21 cellular contexts compared by ENCODE assay signal in the genomic region with DNA sequence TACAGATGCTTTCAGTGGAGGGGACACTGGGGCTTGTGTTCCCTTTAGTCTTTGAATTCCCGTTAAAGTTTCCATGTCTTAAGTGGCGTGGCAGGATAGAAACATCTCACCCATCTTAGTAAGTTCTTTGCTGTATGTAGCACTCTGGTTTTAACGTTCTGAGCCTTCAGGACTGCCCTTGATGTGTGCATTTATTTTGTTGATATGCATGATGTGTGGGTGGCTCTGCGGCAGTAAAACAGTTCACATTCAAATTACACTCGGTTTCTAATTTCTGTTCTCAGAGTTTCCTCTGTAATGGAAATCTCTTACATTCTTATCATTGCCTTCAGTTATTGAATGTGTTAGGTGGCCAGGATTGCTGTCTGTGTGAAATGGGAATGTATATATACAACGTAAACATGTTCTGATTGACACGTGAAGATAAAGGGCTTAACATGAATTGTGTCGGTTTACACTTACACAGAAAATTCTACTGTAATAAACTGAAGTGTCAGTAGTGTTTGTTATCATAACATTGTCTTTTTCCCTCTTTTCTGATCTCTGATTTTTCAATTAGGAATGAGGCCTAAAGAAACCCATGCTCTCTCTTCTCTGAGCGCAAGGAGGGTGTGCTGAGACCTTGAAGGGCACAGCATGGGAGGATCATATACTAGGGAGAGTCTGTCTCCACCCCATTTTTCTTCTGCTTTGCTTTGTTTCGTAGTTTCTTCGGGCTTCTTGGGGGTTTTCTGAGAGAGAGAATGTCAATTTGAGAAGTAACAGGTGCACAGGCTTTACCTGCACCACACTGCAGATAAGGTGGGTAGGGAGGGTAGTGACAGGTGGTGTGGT. TPM values are rescaled to one million over a fixed set of nuclear protein-coding genes. Genes with fewer than 3 reads are reported as not detected.
A peak's percentile ranks its signal among the peaks of the same experiment; 100 is the strongest.
DNase-seq lines count a peak whose midpoint lies in the region; ATAC-seq and TF ChIP-seq lines count a peak whose summit lies in the region.
"Had no signal": no experiment of that assay in that cellular context is flagged by ENCODE, and none has a peak within 500 bp of the region (broad histone marks: within the 10 kb centered on the region; RNA-seq: fewer than 3 reads in every experiment).

No MANE protein-coding gene starts in this region.

- DNase-seq in A673 (ENCODE audit: low spot score), result no peak
- DNase-seq in CD4-positive, CD25-positive, alpha-beta regulatory T cell, result no peak
- no peak for DNase-seq in left colon
- DNase-seq in HUDEP-2 (lab: John Stamatoyannopoulos, UW; ENCODE audit: unreplicated experiment in 76 of 76), result no peak
- no peak for DNase-seq in NCI-H1048 (lab: John Stamatoyannopoulos, UW)
- DNase-seq: activated B cell treated with CpG ODN at 0.5 μM for 24 hours; brain microvascular endothelial cell; MG63; NCI-H1436 treated with DMSO at 0.1 percent for 48 hours; psoas muscle; SHP77 treated with DMSO at 0.1 percent for 48 hours; stimulated activated CD4-positive, alpha-beta T cell treated with anti-CD3 and anti-CD28 coated beads, Interleukin-2, amount 100 ng/mL, for 48 hours; stomach; T-cell had no signal

- no peak for ATAC-seq in CD4-positive, CD25-positive, alpha-beta regulatory T cell (ENCODE audit: low read depth in 2 of 2)
- ATAC-seq in left colon (peak; percentile 79), HG02588 (IDR thresholded peaks at IDR 0.05; ENCODE audit: unreplicated experiment) (no peak), GM18511 (IDR thresholded peaks at IDR 0.05; ENCODE audit: unreplicated experiment) (no peak)
- ATAC-seq: natural killer cell treated with Interleukin-12 subunit alpha and Interleukin-12 subunit beta and Interleukin-15 and Interleukin-18, amount 100 ng/mL, for 72 hours had no signal

- H3K27me3 Mint-ChIP-seq in CD4-positive, CD25-positive, alpha-beta regulatory T cell, result no peaks in the 10 kb centered on the region
- H3K27me3 Mint-ChIP-seq: natural killer cell treated with Interleukin-12 subunit alpha and Interleukin-12 subunit beta and Interleukin-15 and Interleukin-18, amount 100 ng/mL, for 72 hours; T-cell had no signal

- no peaks in the 10 kb centered on the region for H3K27me3 ChIP-seq in A673 (replicated peaks; ENCODE audit: insufficient read depth, low read depth, low read length, poor library complexity)
- no peaks in the 10 kb centered on the region for H3K27me3 ChIP-seq in CD4-positive, CD25-positive, alpha-beta regulatory T cell (ENCODE audit: control insufficient read depth, insufficient read depth, low read length)
- H3K27me3 ChIP-seq: brain microvascular endothelial cell, MG63, stomach had no signal

- intact Hi-C loops in A673 (cut with micrococcal nuclease; ENCODE audit: unreplicated experiment), result no loop called here
- intact Hi-C loops in left colon (cut with DNase I, micrococcal nuclease), result no loop called here

- POLR2A ChIA-PET in A673 (lab: Charles Lee; ENCODE audit: low non-redundant PET), result no interaction called here

- no peaks in the 10 kb centered on the region for H3K9me3 ChIP-seq in A673 (ENCODE audit: low read depth, low read length, poor library complexity, severe bottlenecking)
- no peaks in the 10 kb centered on the region for H3K9me3 ChIP-seq in CD4-positive, CD25-positive, alpha-beta regulatory T cell (ENCODE audit: control insufficient read depth in 2 of 2, low read length in 2 of 2)
- H3K9me3 ChIP-seq: MG63, psoas muscle, stomach had no signal

- CTCF ChIA-PET in A673 (lab: Charles Lee), result no interaction called here

- H3K27ac ChIP-seq in A673 (ENCODE audit: low read depth, low read length, poor library complexity, severe bottlenecking), result peak overlapping the region; percentile 17
- H3K27ac ChIP-seq in CD4-positive, CD25-positive, alpha-beta regulatory T cell (ENCODE audit: insufficient read depth, low read length, poor library complexity, severe bottlenecking), result no peak overlapping the region
- H3K27ac ChIP-seq in VCaP, result peak overlapping the region; percentile 18
- H3K27ac ChIP-seq: brain microvascular endothelial cell, coronary artery, psoas muscle, stomach had no signal

- no peaks in the 10 kb centered on the region for H3K36me3 ChIP-seq in A673 (ENCODE audit: insufficient read depth, low read length, poor library complexity, severe bottlenecking)
- H3K36me3 ChIP-seq in CD4-positive, CD25-positive, alpha-beta regulatory T cell (ENCODE audit: control insufficient read depth, insufficient read depth, low read length), result no peaks in the 10 kb centered on the region
- H3K36me3 ChIP-seq: brain microvascular endothelial cell, MG63, stomach had no signal

- no peaks in the 10 kb centered on the region for H3K36me3 Mint-ChIP-seq in CD4-positive, CD25-positive, alpha-beta regulatory T cell
- H3K36me3 Mint-ChIP-seq: natural killer cell treated with Interleukin-12 subunit alpha and Interleukin-12 subunit beta and Interleukin-15 and Interleukin-18, amount 100 ng/mL, for 72 hours; T-cell had no signal

- peak overlapping the region in 2 of 4 donors; percentile 3 to 67 for H3K4me3 Mint-ChIP-seq in CD4-positive, CD25-positive, alpha-beta regulatory T cell
- H3K4me3 Mint-ChIP-seq: activated B cell treated with CpG ODN at 0.5 μM for 24 hours; B cell; memory B cell; natural killer cell treated with Interleukin-12 subunit alpha and Interleukin-12 subunit beta and Interleukin-15 and Interleukin-18, amount 100 ng/mL, for 72 hours had no signal

- no peak for TF ChIP-seq CTCF in A673 (conservative IDR thresholded peaks at IDR 0.05; ENCODE audit: low read depth, low read length)
- TF ChIP-seq CTCF in VCaP (conservative IDR thresholded peaks at IDR 0.05), result no peak

- peaks cover 0 to 4% (median 0%) of the 10 kb centered on the region in 7 donors for H3K9me3 Mint-ChIP-seq in CD4-positive, CD25-positive, alpha-beta regulatory T cell
- H3K9me3 Mint-ChIP-seq: activated B cell treated with CpG ODN at 0.5 μM for 24 hours; memory B cell; natural killer cell treated with Interleukin-12 subunit alpha and Interleukin-12 subunit beta and Interleukin-15 and Interleukin-18, amount 100 ng/mL, for 72 hours; T-cell had no signal

- peaks cover 4 to 80% (median 23%) of the 10 kb centered on the region in 4 donors for H3K4me1 Mint-ChIP-seq in CD4-positive, CD25-positive, alpha-beta regulatory T cell

- BruUV-seq in A673 (replicated peaks; lab: Mats Ljungman, UMichigan), result no TSS peak

- H3K27ac Mint-ChIP-seq in CD4-positive, CD25-positive, alpha-beta regulatory T cell, result peak overlapping the region; percentile 2 to 79 (median 34)
- H3K27ac Mint-ChIP-seq: activated B cell treated with CpG ODN at 0.5 μM for 24 hours; B cell; memory B cell; natural killer cell treated with Interleukin-12 subunit alpha and Interleukin-12 subunit beta and Interleukin-15 and Interleukin-18, amount 100 ng/mL, for 72 hours had no signal

- H3K4me3 ChIP-seq in A673 (ENCODE audit: low read depth, low read length, poor library complexity, severe bottlenecking), result no peak overlapping the region
- H3K4me3 ChIP-seq in CD4-positive, CD25-positive, alpha-beta regulatory T cell (ENCODE audit: low read depth, low read length), result no peak overlapping the region
- H3K4me3 ChIP-seq: coronary artery, MG63, psoas muscle, stomach had no signal

- peaks cover 28% of the 10 kb centered on the region for H3K4me1 ChIP-seq in A673 (ENCODE audit: insufficient read depth, low read length, poor library complexity, severe bottlenecking)
- H3K4me1 ChIP-seq in CD4-positive, CD25-positive, alpha-beta regulatory T cell (ENCODE audit: control insufficient read depth, insufficient read depth, low read length, poor library complexity, severe bottlenecking), result peaks cover 3% of the 10 kb centered on the region

RNA-seq across cellular contexts. Expression of gene IGF1R, which starts 51.5 kb away (rescaled TPM):
- total RNA-seq in A673 (2021), result 34.9 and 41.2 TPM in 2 replicates
- total RNA-seq in CD4-positive, CD25-positive, alpha-beta regulatory T cell, result 14.2 TPM
- 1 to 10 TPM; 1.6 to 4.2 (median 2.8) TPM for polyA plus RNA-seq in CD4-positive, CD25-positive, alpha-beta regulatory T cell
- total RNA-seq in left colon, result 10 to 100 TPM; 40.2 to 42.0 TPM
